8 cellular contexts compared by ENCODE assay signal in the genomic region with DNA sequence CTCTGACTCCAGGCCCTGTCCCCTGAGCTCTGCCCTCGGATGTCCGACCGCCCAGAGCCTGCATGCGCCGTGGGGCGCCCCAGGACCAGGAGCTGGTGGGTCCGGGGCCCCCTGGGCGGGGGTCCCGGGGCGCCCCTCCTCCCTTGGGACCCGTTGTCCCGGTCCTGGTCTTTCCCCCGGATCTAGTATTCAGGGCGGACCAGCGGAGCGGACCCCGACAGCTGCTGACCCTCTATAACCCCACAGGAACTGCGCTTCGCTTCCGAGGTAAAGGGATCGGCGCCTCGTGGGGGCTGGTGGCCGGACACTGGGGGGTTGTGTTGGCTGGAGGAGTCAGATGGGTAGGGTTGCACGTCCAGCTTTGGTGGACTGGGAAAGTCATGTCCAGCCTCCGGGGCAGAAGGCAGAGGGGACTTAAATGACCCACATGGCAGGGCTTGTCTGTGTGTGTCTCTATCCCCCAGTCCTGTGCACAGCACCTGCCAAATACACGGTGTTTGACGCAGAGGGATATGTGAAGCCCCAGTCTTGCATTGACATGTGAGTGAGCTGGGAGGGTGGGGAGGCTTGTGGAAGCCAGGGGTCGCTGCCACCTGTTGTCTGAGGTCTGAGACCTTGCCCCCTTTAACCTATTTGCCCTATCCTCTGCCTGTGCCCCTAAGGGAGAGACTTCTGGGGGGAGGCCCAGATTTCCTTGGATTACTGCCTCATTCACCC. TPM values are rescaled to one million over a fixed set of nuclear protein-coding genes. Genes with fewer than 3 reads are reported as not detected.
DNase-seq lines count a peak whose midpoint lies in the region; ATAC-seq and TF ChIP-seq lines count a peak whose summit lies in the region.

No MANE protein-coding gene starts in this region.

- TF ChIP-seq CTCF in AG09309 (IDR thresholded peaks at IDR 0.05; ENCODE audit: control insufficient read depth, insufficient read depth, low read depth, low read length, missing control alignments) (no peak), fibroblast of lung (conservative IDR thresholded peaks at IDR 0.05 in 1 of 2, IDR thresholded peaks at IDR 0.05 in 1 of 2; ENCODE audit: low read depth in 1 of 2, low read length in 2 of 2) (peak in 1 of 2 donors; percentile 10), ovary (IDR thresholded peaks at IDR 0.05) (peak in 1 of 3 donors; percentile 5)

- H3K27ac Mint-ChIP-seq in T-cell, result peak overlapping the region; percentile 39 to 80

- H2AFZ ChIP-seq in fibroblast of lung (ENCODE audit: low read length), result peak overlapping the region; percentile 43

- no peak for TF ChIP-seq POLR2A in ovary (IDR thresholded peaks at IDR 0.05)

- WGBS in ovary, 3 donors, result 1 to 4% (median 3%) methylated on average over 8 to 29 of the region's 29 CpGs

- H4K20me1 ChIP-seq in fibroblast of lung (ENCODE audit: control insufficient read depth, extremely low read depth, insufficient read depth, low read length), result no peaks in the 10 kb centered on the region

- intact Hi-C loops in ovary (cut with DNase I), result loop anchor here in 1 of 4 donors (2.0 kb wide), 2 partner anchors 26 to 64 kb away; partner anchors contain the start of genes FBXO24 and LRCH4

- H3K27me3 Mint-ChIP-seq in T-cell, result no peaks in the 10 kb centered on the region

- H3K27me3 ChIP-seq in fibroblast of lung (ENCODE audit: control insufficient read depth, insufficient read depth, low read length) (no peaks in the 10 kb centered on the region), ovary (no peaks in the 10 kb centered on the region)

- no peaks in the 10 kb centered on the region for H3K9me3 ChIP-seq in fibroblast of lung (ENCODE audit: control insufficient read depth, insufficient read depth, low read depth, low read length)
- no peaks in the 10 kb centered on the region for H3K9me3 ChIP-seq in ovary

- no peak for TF ChIP-seq EP300 in ovary (IDR thresholded peaks at IDR 0.05)

- no peaks in the 10 kb centered on the region for H3K9me3 Mint-ChIP-seq in T-cell

- H3K27ac ChIP-seq in fibroblast of lung (ENCODE audit: insufficient read depth, low read length) (no peak overlapping the region), ovary (peak overlapping the region; percentile 18 to 87)

- H3K36me3 Mint-ChIP-seq in T-cell, result peaks cover 3% of the 10 kb centered on the region

- H3K4me2 ChIP-seq in fibroblast of lung (ENCODE audit: extremely low read depth, insufficient read depth, low read length), result peak overlapping the region; percentile 73

- peak; percentile 3 for ATAC-seq in GM21390 (IDR thresholded peaks at IDR 0.05; ENCODE audit: unreplicated experiment)
- ATAC-seq in T-cell (replicated peaks in 1 of 4), result no peak
- ATAC-seq in HG03175 (IDR thresholded peaks at IDR 0.05; ENCODE audit: unreplicated experiment), result no peak
- no peak for ATAC-seq in GM18502 (IDR thresholded peaks at IDR 0.05; ENCODE audit: poor library complexity, unreplicated experiment)

- CTCF ChIA-PET in T-cell (lab: Charles Lee), result interaction anchor here (0.6 to 2.1 kb wide), 16 partner anchors 14 to 479 kb away, joined by 3 to 17 read pairs (median 6); partner anchors contain the start of genes FBXO24 (in 1 of the 2), GNB2 (in 1 of the 2), LRCH4 (in 1 of the 2) and POP7 (in 1 of the 2)

- H3K79me2 ChIP-seq in fibroblast of lung (ENCODE audit: control insufficient read depth, insufficient read depth, low read length), result no peaks in the 10 kb centered on the region

- DNase-seq in AG09309 (ENCODE audit: low read depth), result no peak
- DNase-seq in T-cell, result peak in 18 of 34 experiments; percentile 16 to 51 (median 32)
- DNase-seq in fibroblast of lung (ENCODE audit: low read depth in 2 of 2), result no peak
- no peak for DNase-seq in ovary
- no peak for DNase-seq in stimulated activated CD4-positive, alpha-beta T cell treated with anti-CD3 and anti-CD28 coated beads, Interleukin-4, amount 100 ng/mL, for 4 hours

- H3K36me3 ChIP-seq in fibroblast of lung (ENCODE audit: control insufficient read depth, insufficient read depth, low read length) (peaks cover 1% of the 10 kb centered on the region), ovary (no peaks in the 10 kb centered on the region)

- POLR2A ChIA-PET in T-cell (lab: Charles Lee), result interaction anchor here (0.6 to 1.4 kb wide), 7 partner anchors 13 to 184 kb away, joined by 3 to 9 read pairs (median 4); partner anchors contain the start of genes FBXO24 (in 1 of the 2), POP7 (in 1 of the 2) and ZCWPW1 (in 1 of the 2)

- peak overlapping the region; percentile 94 to 98 (median 97) for H3K4me3 Mint-ChIP-seq in T-cell

- H3K4me3 ChIP-seq in AG09309 (ENCODE audit: control insufficient read depth, low read depth, low read length) (peak overlapping the region; percentile 95), fibroblast of lung (replicated peaks in 1 of 4; ENCODE audit: control extremely low read depth in 1 of 4, insufficient read depth in 1 of 4, low read depth in 3 of 4, low read length in 4 of 4) (peak overlapping the region; percentile 57 to 89 (median 80)), ovary (peak overlapping the region; percentile 48)

- peaks cover 16 to 29% (median 23%) of the 10 kb centered on the region in 3 donors for H3K4me1 Mint-ChIP-seq in T-cell

- peak overlapping the region; percentile 60 for H3K9ac ChIP-seq in fibroblast of lung (ENCODE audit: insufficient read depth, low read length)

- H3K4me1 ChIP-seq in fibroblast of lung (ENCODE audit: control insufficient read depth, extremely low read depth, insufficient read depth, low read length), result no peaks in the 10 kb centered on the region
- H3K4me1 ChIP-seq in ovary (ENCODE audit: insufficient read depth), result peaks cover 6% of the 10 kb centered on the region

RNA-seq across cellular contexts. Expression of gene MOSPD3, which starts 0.5 kb away (rescaled TPM):
- total RNA-seq in T-cell (10 to 100 TPM; 10.9 to 19.0 (median 16.3) TPM), fibroblast of lung (3.9 and 5.9 TPM in 2 replicates), ovary (10 to 100 TPM in 6 of 7 donors, 1 to 10 TPM in 1; 9.4 to 27.7 (median 24.7) TPM)
- polyA plus RNA-seq in fibroblast of lung (12.8 and 13.8 TPM in 2 replicates), ovary (10 to 100 TPM in 1 of 2 donors, 1 to 10 TPM in 1; 9.2 to 24.4 TPM)
- 21.3 and 22.2 TPM in 2 replicates for polyA plus RNA-seq in fibroblast of lung (2012)
- polyA minus RNA-seq in fibroblast of lung (ENCODE audit: low replicate concordance), result 22.3 and 32.0 TPM in 2 replicates

RNA-seq across cellular contexts. Expression of gene PCOLCE, which starts 10.7 kb away (rescaled TPM):
- 10 to 100 TPM in 3 of 5 donors, 1 to 10 TPM in 2; 5.4 to 14.0 (median 10.5) TPM for total RNA-seq in T-cell
- total RNA-seq in fibroblast of lung, result 116 and 128 TPM in 2 replicates
- polyA plus RNA-seq in fibroblast of lung, result 176 and 211 TPM in 2 replicates
- 521 and 677 TPM in 2 replicates for polyA plus RNA-seq in fibroblast of lung (2012)
- polyA minus RNA-seq in fibroblast of lung (ENCODE audit: low replicate concordance), result 250 and 558 TPM in 2 replicates
- total RNA-seq in ovary, result 100 to 1,000 TPM in 3 of 7 donors, 10 to 100 TPM in 4; 24.3 to 185 (median 67.5) TPM
- polyA plus RNA-seq in ovary, result 10 to 100 TPM; 42.4 to 56.2 TPM

RNA-seq across cellular contexts. Expression of gene FBXO24, which starts 26.8 kb away (rescaled TPM):
- total RNA-seq in T-cell, result 1 to 10 TPM in 3 of 5 donors, under 1 TPM in 2; 0.70 to 1.7 (median 1.3) TPM
- total RNA-seq in fibroblast of lung, result 0.33 and 0.51 TPM in 2 replicates
- polyA plus RNA-seq in fibroblast of lung, result 0.23 and 0.32 TPM in 2 replicates
- 0.27 and 0.33 TPM in 2 replicates for polyA plus RNA-seq in fibroblast of lung (2012)
- polyA minus RNA-seq in fibroblast of lung (ENCODE audit: low replicate concordance), result 1.1 TPM in 1 of 2 replicates, not detected in the other
- total RNA-seq in ovary, result 1 to 10 TPM in 3 of 7 donors, under 1 TPM in 4; 0.34 to 2.2 (median 0.84) TPM
- polyA plus RNA-seq in ovary, result under 1 TPM; 0.33 to 0.63 TPM

RNA-seq across cellular contexts. Expression of gene LRCH4, which starts 27.0 kb away (rescaled TPM):
- total RNA-seq in T-cell (100 to 1,000 TPM; 328 to 377 (median 362) TPM), fibroblast of lung (5.6 and 7.3 TPM in 2 replicates), ovary (100 to 1,000 TPM in 3 of 7 donors, 10 to 100 TPM in 4; 65.2 to 133 (median 90.6) TPM)
- polyA plus RNA-seq in fibroblast of lung (9.6 and 11.6 TPM in 2 replicates), ovary (10 to 100 TPM in 1 of 2 donors, 1 to 10 TPM in 1; 3.5 to 50.3 TPM)
- polyA plus RNA-seq in fibroblast of lung (2012), result 19.6 and 20.6 TPM in 2 replicates
- polyA minus RNA-seq in fibroblast of lung (ENCODE audit: low replicate concordance), result 13.6 and 15.3 TPM in 2 replicates

RNA-seq across cellular contexts. Expression of gene TFR2, which starts 28.5 kb away (rescaled TPM):
- total RNA-seq in T-cell, result 1 to 10 TPM; 3.8 to 8.7 (median 6.7) TPM
- under 0.01 TPM in 1 of 2 replicates, not detected in the other for total RNA-seq in fibroblast of lung
- 0.08 and 0.16 TPM in 2 replicates for polyA plus RNA-seq in fibroblast of lung
- 0.21 and 0.30 TPM in 2 replicates for polyA plus RNA-seq in fibroblast of lung (2012)
- not detected in 2 replicates for polyA minus RNA-seq in fibroblast of lung (ENCODE audit: low replicate concordance)
- under 1 TPM in 4 of 7 donors, not detected in 3; 0.12 to 0.79 (median 0.26) TPM for total RNA-seq in ovary
- polyA plus RNA-seq in ovary, result under 1 TPM; 0.06 to 0.13 TPM

Comparison
In these comparisons a context has a peak if more than half of its experiments do, and no peak if none do; other contexts are left out.
1. DNase-seq: peak in T-cell (18 of 34); none in AG09309 (single experiment), fibroblast of lung (0 of 2), ovary (0 of 5) and stimulated activated CD4-positive, alpha-beta T cell treated with anti-CD3 and anti-CD28 coated beads, Interleukin-4, amount 100 ng/mL, for 4 hours (0 of 2).
2. Peak in every context shown above with its lines, with median percentiles within 50 percentile points of each other: H3K4me3 ChIP-seq.